ENCODE assay signal across 23 cellular contexts in the genomic region with DNA sequence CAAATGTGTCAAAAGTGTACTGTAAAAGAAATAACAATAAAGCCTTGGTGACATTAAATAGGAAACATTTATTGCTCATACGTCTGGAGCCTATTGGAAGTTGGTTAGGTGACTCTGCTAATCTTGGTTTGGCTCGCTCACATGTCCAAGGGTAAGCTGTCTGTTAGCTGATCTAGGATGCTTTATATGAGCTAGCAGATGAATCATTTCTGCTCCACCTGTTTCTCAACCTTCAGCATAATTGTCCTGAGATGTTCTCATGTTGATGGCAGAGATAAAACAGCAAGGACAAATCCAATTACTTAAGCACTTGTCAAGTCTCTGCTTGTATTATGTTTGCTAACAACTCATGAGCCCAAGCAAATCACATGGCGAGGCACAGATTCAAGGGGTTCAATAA. TPM values are rescaled to one million over a fixed set of nuclear protein-coding genes. Genes with fewer than 3 reads are reported as not detected.
DNase-seq lines count a peak whose midpoint lies in the region; ATAC-seq, FAIRE-seq and TF ChIP-seq lines count a peak whose summit lies in the region.
"Had no signal": no experiment of that assay in that cellular context is flagged by ENCODE, and none has a peak within 500 bp of the region (broad histone marks: within the 10 kb centered on the region; RNA-seq: fewer than 3 reads in every experiment).

No MANE protein-coding gene starts in this region.

- no peaks in the 10 kb centered on the region for H3K36me3 ChIP-seq in K562 (ENCODE audit: control insufficient read depth, insufficient read depth, low read length)
- H3K36me3 ChIP-seq: BLaER1 treated with 17β-estradiol and CSF1 and Interleukin-3, amounts not matched to agents 10 nM and 100 nM had no signal

- FAIRE-seq in GM19239 (lab: Jason Lieb, UNC): peak; percentile 33
- FAIRE-seq in K562 (lab: Jason Lieb, UNC): peak; percentile 55

- intact Hi-C loops in K562 (cut with micrococcal nuclease): no loop called here

- TF ChIP-seq POLR2A in K562 (conservative IDR thresholded peaks at IDR 0.05): no peak

- TF ChIP-seq CTCF in K562 (IDR thresholded peaks at IDR 0.05 in 2 of 3, conservative IDR thresholded peaks at IDR 0.05 in 1 of 3; ENCODE audit: insufficient read depth in 2 of 3, low read depth in 1 of 3, low read length in 3 of 3) (no peak), glutamatergic neuron (IDR thresholded peaks at IDR 0.05; ENCODE audit: partially characterized antibody, unreplicated experiment) (no peak)

- H3K79me2 ChIP-seq in K562 (ENCODE audit: control insufficient read depth, insufficient read depth, low read length): no peaks in the 10 kb centered on the region

- H3K4me1 Mint-ChIP-seq in glutamatergic neuron (ENCODE audit: low read depth, unreplicated experiment): no peaks in the 10 kb centered on the region

- H3K9me1 ChIP-seq in K562 (ENCODE audit: control insufficient read depth, insufficient read depth, low read length): no peaks in the 10 kb centered on the region

- H2AFZ ChIP-seq in K562 (ENCODE audit: low read depth, low read length): no peak overlapping the region

- no peak overlapping the region for H3K27ac Mint-ChIP-seq in glutamatergic neuron (ENCODE audit: unreplicated experiment)
- H3K27ac Mint-ChIP-seq: CD8-positive, alpha-beta memory T cell; IgD-negative memory B cell; T-helper 17 cell had no signal

- no peak overlapping the region for H3K27ac ChIP-seq in K562 (ENCODE audit: extremely low read depth, low read depth, low read length)
- H3K27ac ChIP-seq: 22Rv1; BLaER1 treated with 17β-estradiol and CSF1 and Interleukin-3, amounts not matched to agents 10 nM and 100 nM; SK-N-MC had no signal

- WGBS in K562 (ENCODE audit: insufficient coverage, low coverage, missing lambda C conversion rate): 3% methylated on average over 3 of the region's 3 CpGs

- no peaks in the 10 kb centered on the region for H3K9me3 ChIP-seq in K562 (replicated peaks; ENCODE audit: control insufficient read depth, insufficient read depth, low read depth, low read length)

- ATAC-seq in K562: no peak
- ATAC-seq: Right ventricle myocardium inferior, T-helper 17 cell had no signal

- no peak for TF ChIP-seq EP300 in K562 (IDR thresholded peaks at IDR 0.05; ENCODE audit: low read length)

- TF ChIP-seq RAD21 in K562 (CRISPR knock-in tag; conservative IDR thresholded peaks at IDR 0.05 in 1 of 2, IDR thresholded peaks at IDR 0.05 in 1 of 2): no peak

- DNase-seq in DMS 273 (lab: John Stamatoyannopoulos, UW; ENCODE audit: unreplicated experiment): peak; percentile 32
- no peak for DNase-seq in DMS 273 treated with DMSO at 0.1 percent for 48 hours (lab: John Stamatoyannopoulos, UW)
- no peak for DNase-seq in GM19239 (ENCODE audit: insufficient read length, low spot score)
- DNase-seq in NCI-H2171 treated with DMSO at 0.1 percent for 48 hours (lab: John Stamatoyannopoulos, UW): peak; percentile 83
- no peak for DNase-seq in K562 (ENCODE audit: extremely low read depth in 1 of 4, low spot score in 3 of 4)
- DNase-seq in C1 segment of cervical spinal cord (lab: John Stamatoyannopoulos, UW): no peak
- no peak for DNase-seq in cerebellum (ENCODE audit: low spot score)
- DNase-seq in glutamatergic neuron: no peak
- DNase-seq: Calu3; CD8-positive, alpha-beta memory T cell; DMS79; Karpas-422; NCI-H226; NCI-H510A treated with DMSO at 0.1 percent for 48 hours; OCI-M1; SW 1271; T-helper 17 cell had no signal

- 0 out of 5 replicates have a peak, but pooled peaks cover 0 to 5% of the 10 kb centered on the region in 2 experiments for H3K27me3 ChIP-seq in K562 (ENCODE audit: control insufficient read depth in 2 of 2, insufficient read depth in 2 of 2, low read length in 2 of 2)
- H3K27me3 ChIP-seq: BLaER1 treated with 17β-estradiol and CSF1 and Interleukin-3, amounts not matched to agents 10 nM and 100 nM had no signal

- H3K36me3 Mint-ChIP-seq in glutamatergic neuron (ENCODE audit: unreplicated experiment): peaks cover 9% of the 10 kb centered on the region
- H3K36me3 Mint-ChIP-seq: IgD-negative memory B cell had no signal

- H3K9ac ChIP-seq in K562 (ENCODE audit: insufficient read depth in 1 of 2, low read depth in 2 of 2, low read length in 2 of 2): no peak overlapping the region
- H3K9ac ChIP-seq: BLaER1 treated with 17β-estradiol and CSF1 and Interleukin-3, amounts not matched to agents 10 nM and 100 nM had no signal

- H3K4me1 ChIP-seq in K562 (replicated peaks in 1 of 2; ENCODE audit: control insufficient read depth in 2 of 2, insufficient read depth in 2 of 2, low read length in 2 of 2): no peaks in the 10 kb centered on the region
- H3K4me1 ChIP-seq: BLaER1 treated with 17β-estradiol and CSF1 and Interleukin-3, amounts not matched to agents 10 nM and 100 nM had no signal

- H3K9me3 Mint-ChIP-seq in glutamatergic neuron (ENCODE audit: unreplicated experiment): no peaks in the 10 kb centered on the region

- POLR2A ChIA-PET in K562 (lab: Yijun Ruan, JAX): interaction anchor here (0.6 kb wide), 2 partner anchors 386 to 389 kb away, joined by 3 to 4 read pairs; no protein-coding TSS in a partner anchor

- CTCF ChIA-PET in K562 (lab: Yijun Ruan, JAX; ENCODE audit: low intra/inter-chr PET ratio): no interaction called here

- no peak overlapping the region for H3K4me3 Mint-ChIP-seq in glutamatergic neuron (ENCODE audit: unreplicated experiment)
- H3K4me3 Mint-ChIP-seq: CD8-positive, alpha-beta memory T cell; IgD-negative memory B cell; T-helper 17 cell had no signal

- no TSS peak for BruUV-seq in K562 (replicated peaks; lab: Mats Ljungman, UMichigan)

- no peak overlapping the region for H3K4me3 ChIP-seq in K562
- H3K4me3 ChIP-seq: BLaER1 treated with 17β-estradiol and CSF1 and Interleukin-3, amounts not matched to agents 10 nM and 100 nM; SK-N-MC had no signal

- no peaks in the 10 kb centered on the region for H3K27me3 Mint-ChIP-seq in glutamatergic neuron (ENCODE audit: unreplicated experiment)
- H3K27me3 Mint-ChIP-seq: T-helper 17 cell had no signal

- in situ Hi-C loops in K562 (cut with MboI): no loop called here

- H3K4me2 ChIP-seq in K562 (ENCODE audit: insufficient read depth, low read length): no peak overlapping the region
- H3K4me2 ChIP-seq: BLaER1 treated with 17β-estradiol and CSF1 and Interleukin-3, amounts not matched to agents 10 nM and 100 nM had no signal

- no peaks in the 10 kb centered on the region for H4K20me1 ChIP-seq in K562 (replicated peaks; ENCODE audit: control insufficient read depth, insufficient read depth, low read length)
- H4K20me1 ChIP-seq: BLaER1 treated with 17β-estradiol and CSF1 and Interleukin-3, amounts not matched to agents 10 nM and 100 nM had no signal

TF ChIP-seq in K562, 482 proteins besides CTCF, POLR2A, EP300 and RAD21:
- TF ChIP-seq ZNF347 (CRISPR knock-in tag; IDR thresholded peaks at IDR 0.05; ENCODE audit: low read depth) (no peak), ETS2 (tag; IDR thresholded peaks at IDR 0.05; ENCODE audit: borderline replicate concordance, poor library complexity, severe bottlenecking) (no peak), SIRT6 (IDR thresholded peaks at IDR 0.05; ENCODE audit: low read depth, low read length) (no peak), ADNP (tag; IDR thresholded peaks at IDR 0.05) (no peak)

RNA-seq across cellular contexts. Expression of gene CD53, which starts 56.0 kb away (rescaled TPM):
- total RNA-seq in K562 (2011; cell fraction: chromatin; rRNA removed; ENCODE audit: low replicate concordance): 62.6 and 66.9 TPM in 2 replicates
- 68.4 and 75.0 TPM in 2 replicates for total RNA-seq in K562 (2011; cell fraction: nucleolus; rRNA removed)
- 78.3 and 90.2 TPM in 2 replicates for total RNA-seq in K562 (2011; cell fraction: nucleoplasm; rRNA removed)
- total RNA-seq in K562 (2014; rRNA removed) (63.5 and 79.5 TPM in 2 replicates), K562 (2014; rRNA removed; fragmentation: Illumina TruSeq; extraction: Trizol) (105 and 109 TPM in 2 replicates), K562 (2015; rRNA removed; fragmentation: Illumina TruSeq; extraction: Trizol) (206 and 220 TPM in 2 replicates), K562 (2021) (68.2 and 79.5 TPM in 2 replicates), cerebellum (8.4 TPM), glutamatergic neuron (ENCODE audit: unreplicated experiment) (not detected)
- polyA plus RNA-seq in K562 (2011; rRNA removed) (144 and 443 TPM in 2 replicates), K562 (2014; fragmentation: Illumina TruSeq; extraction: Trizol) (121 and 131 TPM in 2 replicates), K562 (2014; fragmentation: Nextera tagmentation; extraction: Ambion mirVana) (100 to 1,000 TPM; 161 to 172 TPM), K562 (2014; rRNA removed) (106 and 112 TPM in 2 replicates)
- polyA plus RNA-seq in K562 (2011; cell fraction: cytosol; rRNA removed): 92.6 and 440 TPM in 2 replicates
- polyA plus RNA-seq in K562 (2011; cell fraction: nucleus; rRNA removed): 106 and 451 TPM in 2 replicates
- polyA plus RNA-seq in K562 (2012): 148 and 187 TPM in 2 replicates
- 164 and 437 TPM in 2 replicates for polyA minus RNA-seq in K562 (2011; rRNA and poly(A)+ RNA removed)
- polyA minus RNA-seq in K562 (2011; cell fraction: cytosol; rRNA and poly(A)+ RNA removed): 36.6 and 74.4 TPM in 2 replicates
- 21.5 and 140 TPM in 2 replicates for polyA minus RNA-seq in K562 (2011; cell fraction: nucleus; rRNA and poly(A)+ RNA removed)
- total RNA-seq: Calu3, MCF 10A had no signal

Comparison
In these comparisons a context has a peak if more than half of its experiments do, and no peak if none do; other contexts are left out.
1. DNase-seq: peak in DMS 273 (single experiment) and NCI-H2171 treated with DMSO at 0.1 percent for 48 hours (single experiment); none in DMS 273 treated with DMSO at 0.1 percent for 48 hours (single experiment), GM19239 (single experiment), K562 (0 of 4), C1 segment of cervical spinal cord (0 of 14), cerebellum (single experiment) and glutamatergic neuron (single experiment).